ENCODE assay signal across 2 cellular contexts in the genomic region with DNA sequence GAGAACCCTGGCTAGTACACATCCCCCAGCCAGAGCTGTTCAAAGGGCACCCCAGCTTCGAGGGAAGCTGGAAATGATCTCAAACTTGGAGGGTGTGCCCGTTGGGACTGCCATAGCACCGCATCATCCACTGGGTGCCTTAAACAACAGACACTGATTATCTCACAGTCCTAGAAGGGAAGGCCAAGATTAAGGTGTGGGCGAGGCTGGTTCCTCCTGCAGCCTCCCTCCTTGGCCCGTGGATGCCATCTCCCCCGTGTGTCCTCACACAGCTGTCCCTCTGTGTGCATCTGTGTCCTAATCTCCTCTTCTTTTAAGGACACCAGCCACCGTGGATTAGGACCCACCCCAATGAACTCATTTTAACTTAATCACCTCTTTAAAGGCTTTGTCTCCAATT.
A peak's percentile ranks its signal among the peaks of the same experiment; 100 is the strongest.
TF ChIP-seq lines count a peak whose summit lies in the region.

No MANE protein-coding gene starts in this region.

TF ChIP-seq in HEK293, 187 proteins besides CTCF, POLR2A, EP300 and RAD21:
- peak; percentile 27; the same call in 1 of the 2 replicates for TF ChIP-seq ZFHX2 (tag by site-specific recombination; conservative IDR thresholded peaks at IDR 0.05)
- TF ChIP-seq KLF1 (tag by site-specific recombination; IDR thresholded peaks at IDR 0.05): peak; percentile 69
- TF ChIP-seq ZBTB20 (tag by site-specific recombination; IDR thresholded peaks at IDR 0.05): no peak
- TF ChIP-seq KLF17 (tag by site-specific recombination; IDR thresholded peaks at IDR 0.05): peak; percentile 69; the same call in 1 of the 2 replicates

TF ChIP-seq in HepG2, 621 proteins besides CTCF, POLR2A, EP300 and RAD21:
- no peak for TF ChIP-seq ZNF33B (CRISPR knock-in tag; IDR thresholded peaks at IDR 0.05)
- no peak for TF ChIP-seq MTA3 (CRISPR knock-in tag; IDR thresholded peaks at IDR 0.05)
- TF ChIP-seq ZNF205 (CRISPR knock-in tag; IDR thresholded peaks at IDR 0.05): no peak
- no peak for TF ChIP-seq ZNF780A (CRISPR knock-in tag; IDR thresholded peaks at IDR 0.05)
- no peak for TF ChIP-seq SMARCC2 (IDR thresholded peaks at IDR 0.05)
- TF ChIP-seq FOSL1 (CRISPR knock-in tag; IDR thresholded peaks at IDR 0.05; ENCODE audit: borderline replicate concordance): no peak
- no peak for TF ChIP-seq ZNF12 (CRISPR knock-in tag; IDR thresholded peaks at IDR 0.05)
- no peak for TF ChIP-seq ARID5B (CRISPR knock-in tag; IDR thresholded peaks at IDR 0.05)
- TF ChIP-seq, protein P1, sequence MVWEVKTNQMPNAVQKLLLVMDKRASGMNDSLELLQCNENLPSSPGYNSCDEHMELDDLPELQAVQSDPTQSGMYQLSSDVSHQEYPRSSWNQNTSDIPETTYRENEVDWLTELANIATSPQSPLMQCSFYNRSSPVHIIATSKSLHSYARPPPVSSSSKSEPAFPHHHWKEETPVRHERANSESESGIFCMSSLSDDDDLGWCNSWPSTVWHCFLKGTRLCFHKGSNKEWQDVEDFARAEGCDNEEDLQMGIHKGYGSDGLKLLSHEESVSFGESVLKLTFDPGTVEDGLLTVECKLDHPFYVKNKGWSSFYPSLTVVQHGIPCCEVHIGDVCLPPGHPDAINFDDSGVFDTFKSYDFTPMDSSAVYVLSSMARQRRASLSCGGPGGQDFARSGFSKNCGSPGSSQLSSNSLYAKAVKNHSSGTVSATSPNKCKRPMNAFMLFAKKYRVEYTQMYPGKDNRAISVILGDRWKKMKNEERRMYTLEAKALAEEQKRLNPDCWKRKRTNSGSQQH (CRISPR knock-in tag; IDR thresholded peaks at IDR 0.05; ENCODE audit: low read depth): no peak
- TF ChIP-seq, protein P2, sequence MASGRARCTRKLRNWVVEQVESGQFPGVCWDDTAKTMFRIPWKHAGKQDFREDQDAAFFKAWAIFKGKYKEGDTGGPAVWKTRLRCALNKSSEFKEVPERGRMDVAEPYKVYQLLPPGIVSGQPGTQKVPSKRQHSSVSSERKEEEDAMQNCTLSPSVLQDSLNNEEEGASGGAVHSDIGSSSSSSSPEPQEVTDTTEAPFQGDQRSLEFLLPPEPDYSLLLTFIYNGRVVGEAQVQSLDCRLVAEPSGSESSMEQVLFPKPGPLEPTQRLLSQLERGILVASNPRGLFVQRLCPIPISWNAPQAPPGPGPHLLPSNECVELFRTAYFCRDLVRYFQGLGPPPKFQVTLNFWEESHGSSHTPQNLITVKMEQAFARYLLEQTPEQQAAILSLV (CRISPR knock-in tag; IDR thresholded peaks at IDR 0.05; ENCODE audit: borderline replicate concordance): no peak
- TF ChIP-seq ZNF224 (CRISPR knock-in tag; IDR thresholded peaks at IDR 0.05): no peak
